Comparison of ENCODE assay signal across 23 cellular contexts in the genomic region with DNA sequence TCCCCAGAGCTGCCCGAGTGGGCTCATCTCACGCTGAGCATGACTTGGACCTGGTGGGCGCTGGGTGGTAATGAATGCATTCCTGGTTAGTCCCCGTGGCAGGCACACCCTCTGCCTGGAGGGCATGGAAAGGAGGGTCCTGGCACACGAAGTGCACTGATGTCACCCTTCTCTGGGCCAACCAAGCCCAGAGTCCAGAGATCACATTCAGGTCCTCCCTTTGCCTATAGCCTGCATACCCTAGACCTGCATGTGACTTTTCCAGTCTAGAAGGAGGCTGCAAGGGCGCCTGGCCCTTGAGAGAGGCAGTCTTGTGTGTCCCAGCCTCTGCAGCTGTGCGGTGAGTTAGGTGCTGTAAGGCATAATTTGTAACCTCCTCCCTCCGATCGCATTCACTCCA. TPM values are rescaled to one million over a fixed set of nuclear protein-coding genes. Genes with fewer than 3 reads are reported as not detected.
DNase-seq lines count a peak whose midpoint lies in the region; ATAC-seq and TF ChIP-seq lines count a peak whose summit lies in the region.
"Had no signal": no experiment of that assay in that cellular context is flagged by ENCODE, and none has a peak within 500 bp of the region (broad histone marks: within the 10 kb centered on the region; RNA-seq: fewer than 3 reads in every experiment).

No MANE protein-coding gene starts in this region.

- no peak overlapping the region for H4K8ac ChIP-seq in trophoblast cell (ENCODE audit: low read depth, low read length)

- peaks cover 4% of the 10 kb centered on the region; the same call in 1 of the 2 replicates for H3F3A ChIP-seq in PC-9 (ENCODE audit: insufficient read depth, low read depth)

- H3K79me2 ChIP-seq in trophoblast cell (ENCODE audit: control insufficient read depth, insufficient read depth, low read length, poor library complexity): no peaks in the 10 kb centered on the region
- no peaks in the 10 kb centered on the region for H3K79me2 ChIP-seq in PC-9 (ENCODE audit: low read depth)

- H3K23ac ChIP-seq in trophoblast cell (ENCODE audit: low read length): no peak overlapping the region

- ATAC-seq in esophagus mucosa (peak; percentile 5), upper lobe of left lung (ENCODE audit: low FRiP score in 2 of 2) (no peak), GM21381 (IDR thresholded peaks at IDR 0.05; ENCODE audit: unreplicated experiment) (no peak), HG03460 (IDR thresholded peaks at IDR 0.05; ENCODE audit: unreplicated experiment) (no peak)
- ATAC-seq: activated T-cell treated with anti-CD3 and anti-CD28 coated beads, Interleukin-2, amount 50 U/mL, for 72 hours; natural killer cell had no signal

- WGBS in trophoblast cell (ENCODE audit: extremely low coverage, insufficient coverage, insufficient read length): no CpG with 5 or more reads among the region's 9 CpGs
- WGBS in upper lobe of left lung, 2 donors: 82 to 83% methylated on average over 3 to 9 of the region's 9 CpGs

- H2AK5ac ChIP-seq in trophoblast cell (ENCODE audit: low read length): no peak overlapping the region

- H3K4ac ChIP-seq in trophoblast cell (ENCODE audit: low read depth, low read length): no peak overlapping the region

- CTCF ChIA-PET in PC-9 (lab: Charles Lee): no interaction called here

- no peak overlapping the region for H3K14ac ChIP-seq in trophoblast cell (ENCODE audit: low read length)

- no peak overlapping the region for H2BK12ac ChIP-seq in trophoblast cell (ENCODE audit: low read length)

- TF ChIP-seq POLR2A in upper lobe of left lung (IDR thresholded peaks at IDR 0.05): no peak

- no peak overlapping the region for H3K18ac ChIP-seq in trophoblast cell (ENCODE audit: low read length)

- H2BK120ac ChIP-seq in trophoblast cell (ENCODE audit: insufficient read depth, low read length, poor library complexity): no peak overlapping the region

- peaks cover 10 to 17% of the 10 kb centered on the region in 2 experiments for H3K4me1 ChIP-seq in trophoblast cell (ENCODE audit: control insufficient read depth in 1 of 2, insufficient read depth in 2 of 2, low read length in 2 of 2)
- H3K4me1 ChIP-seq in upper lobe of left lung: peaks cover 0 to 6% (median 3%) of the 10 kb centered on the region in 4 donors
- peaks cover 5% of the 10 kb centered on the region; the same call in 1 of the 2 replicates for H3K4me1 ChIP-seq in PC-9 (replicated peaks; ENCODE audit: insufficient read depth)

- no peaks in the 10 kb centered on the region for H4K20me1 ChIP-seq in PC-9 (ENCODE audit: insufficient read depth)

- H3K4me3 ChIP-seq in HL-60 (replicated peaks; ENCODE audit: insufficient read depth, low read length) (no peak overlapping the region), trophoblast cell (ENCODE audit: low read depth, low read length) (peak overlapping the region; percentile 10), upper lobe of left lung (no peak overlapping the region), PC-9 (no peak overlapping the region)
- H3K4me3 ChIP-seq: lower lobe of right lung, thoracic aorta, vagina had no signal

- H3K36me3 ChIP-seq in trophoblast cell (ENCODE audit: control insufficient read depth in 1 of 2, insufficient read depth in 2 of 2, low read length in 2 of 2) (no peaks in the 10 kb centered on the region), upper lobe of left lung (no peaks in the 10 kb centered on the region), PC-9 (ENCODE audit: low read depth) (no peaks in the 10 kb centered on the region)
- H3K36me3 ChIP-seq: lower lobe of right lung, thoracic aorta, vagina had no signal

- intact Hi-C loops in PC-9 (cut with micrococcal nuclease; ENCODE audit: unreplicated experiment): no loop called here

- H3K27me3 ChIP-seq in HL-60 (ENCODE audit: insufficient read depth, poor library complexity, severe bottlenecking) (no peaks in the 10 kb centered on the region), trophoblast cell (ENCODE audit: insufficient read depth, low read length) (no peaks in the 10 kb centered on the region), upper lobe of left lung (no peaks in the 10 kb centered on the region), PC-9 (ENCODE audit: insufficient read depth, low read depth) (no peaks in the 10 kb centered on the region)
- H3K27me3 ChIP-seq: vagina had no signal

- peak overlapping the region; percentile 48 for H3K27ac ChIP-seq in HL-60 (replicated peaks)
- H3K27ac ChIP-seq in trophoblast cell (ENCODE audit: low read depth, low read length): no peak overlapping the region
- H3K27ac ChIP-seq in upper lobe of left lung: peak overlapping the region in 3 of 4 donors; percentile 32 to 83 (median 51)
- H3K27ac ChIP-seq in PC-9: no peak overlapping the region
- H3K27ac ChIP-seq: lower lobe of right lung, thoracic aorta, vagina had no signal

- no peak overlapping the region for H4K91ac ChIP-seq in trophoblast cell (ENCODE audit: low read depth, low read length)

- no peak overlapping the region for H2AFZ ChIP-seq in trophoblast cell (ENCODE audit: insufficient read depth, low read length, poor library complexity)
- no peak overlapping the region for H2AFZ ChIP-seq in PC-9

- H2BK5ac ChIP-seq in trophoblast cell (ENCODE audit: low read depth, low read length, poor library complexity): no peak overlapping the region

- H3K9ac ChIP-seq in trophoblast cell (ENCODE audit: low read length): no peak overlapping the region

- H3K9me2 ChIP-seq in PC-9 (ENCODE audit: insufficient read depth): no peaks in the 10 kb centered on the region

- POLR2A ChIA-PET in PC-9 (lab: Charles Lee; ENCODE audit: unreplicated experiment): no interaction called here

- no peaks in the 10 kb centered on the region for H3K9me3 ChIP-seq in trophoblast cell (ENCODE audit: insufficient read depth, low read depth, low read length)
- H3K9me3 ChIP-seq in upper lobe of left lung: no peaks in the 10 kb centered on the region
- H3K9me3 ChIP-seq in PC-9 (ENCODE audit: insufficient read depth, low read depth): no peaks in the 10 kb centered on the region
- H3K9me3 ChIP-seq: lower lobe of right lung, thoracic aorta, vagina had no signal

- H3K4me2 ChIP-seq in trophoblast cell (ENCODE audit: low read length) (no peak overlapping the region), PC-9 (no peak overlapping the region)

- no peak for DNase-seq in HL-60 (ENCODE audit: low read depth in 1 of 2, low spot score in 1 of 2)
- peak; percentile 12 to 44 for DNase-seq in trophoblast cell
- DNase-seq in upper lobe of left lung: no peak
- no peak for DNase-seq in PC-9
- DNase-seq: activated B cell treated with CpG ODN at 0.5 μM for 24 hours; activated CD4-positive, alpha-beta T cell treated with anti-CD3 and anti-CD28 coated beads, Interleukin-2, amount 50 U/mL, for 4 hours; activated T-cell treated with anti-CD3 and anti-CD28 coated beads, Interleukin-2, amount 50 U/mL, for 72 hours; head of caudate nucleus; KBM-7; kidney; lower lobe of right lung; natural killer cell; NCI-H1105 treated with DMSO at 0.1 percent for 48 hours; NCI-H187 treated with DMSO at 0.1 percent for 48 hours; NCI-H2171 treated with DMSO at 0.1 percent for 48 hours; NCI-H510A; stimulated activated naive CD4-positive, alpha-beta T cell had no signal

- TF ChIP-seq CTCF in HL-60 (IDR thresholded peaks at IDR 0.05; ENCODE audit: insufficient read depth, low read length) (no peak), upper lobe of left lung (IDR thresholded peaks at IDR 0.05) (no peak), PC-9 (conservative IDR thresholded peaks at IDR 0.05) (no peak)

- BruUV-seq in PC-9 (replicated peaks; lab: Mats Ljungman, UMichigan): no TSS peak

- H4K12ac ChIP-seq in trophoblast cell (ENCODE audit: low read depth, low read length): no peak overlapping the region

- no peaks in the 10 kb centered on the region for H3K79me1 ChIP-seq in trophoblast cell (ENCODE audit: low read length)

- TF ChIP-seq EP300 in upper lobe of left lung (IDR thresholded peaks at IDR 0.05): no peak

RNA-seq across cellular contexts. Expression of a gene that starts 22.1 kb away (rescaled TPM):
- total RNA-seq in esophagus mucosa (0.92 TPM), upper lobe of left lung (10 to 100 TPM in 2 of 6 donors, 1 to 10 TPM in 4; 1.9 to 25.2 (median 4.9) TPM), PC-9 (2021) (14.0 and 16.7 TPM in 2 replicates)
- polyA plus RNA-seq in trophoblast cell (2013): 0.62 and 0.63 TPM in 2 replicates
- total RNA-seq: T-helper 1 cell treated with Interleukin-12 subunit alpha and Interleukin-12 subunit beta and Interleukin-4 antibody, amounts not matched to agents 30 ng/mL and 1 ng/mL, for 36 hours had no signal

RNA-seq across cellular contexts. Expression of a gene that starts 43.3 kb away (rescaled TPM):
- total RNA-seq in esophagus mucosa (84.5 TPM), upper lobe of left lung (10 to 100 TPM; 37.7 to 98.7 (median 74.8) TPM), PC-9 (2021) (101 and 123 TPM in 2 replicates)
- 101 and 104 TPM in 2 replicates for polyA plus RNA-seq in trophoblast cell (2013)

Comparison
In these comparisons a context has a peak if more than half of its experiments do, and no peak if none do; other contexts are left out.
1. DNase-seq: peak in trophoblast cell (2 of 2); none in HL-60 (0 of 2), upper lobe of left lung (0 of 2) and PC-9 (0 of 2).
2. H3K27ac ChIP-seq: peak in HL-60 (single experiment) and upper lobe of left lung (3 of 4); none in trophoblast cell (single experiment) and PC-9 (single experiment).